8 cellular contexts compared by ENCODE assay signal in genomic region chr13:23466144-23467002, GRCh38. TPM values are rescaled to one million over a fixed set of nuclear protein-coding genes. Genes with fewer than 3 reads are reported as not detected.
DNase-seq lines count a peak whose midpoint lies in the region; ATAC-seq and TF ChIP-seq lines count a peak whose summit lies in the region.

No MANE protein-coding gene starts in this region.

- H3K36me3 Mint-ChIP-seq in GM23338 (ENCODE audit: low read depth): no peaks in the 10 kb centered on the region

- no peaks in the 10 kb centered on the region for H4K20me1 ChIP-seq in GM23338 (replicated peaks; ENCODE audit: insufficient read depth)

- no peak overlapping the region for H3K27ac ChIP-seq in GM23338 (ENCODE audit: low read depth)

- H3K9ac ChIP-seq in ES-I3 (ENCODE audit: low read depth, low read length): peak overlapping the region; percentile 50; the same call in 1 of the 2 replicates
- H3K9ac ChIP-seq in adipocyte (ENCODE audit: low read length): peak overlapping the region; percentile 84

- H3K4me1 Mint-ChIP-seq in GM23338: peaks cover 24% of the 10 kb centered on the region

- no peaks in the 10 kb centered on the region for H3K79me2 ChIP-seq in GM23338 (replicated peaks; ENCODE audit: insufficient read depth)

- H3K27me3 Mint-ChIP-seq in GM23338 (ENCODE audit: insufficient read depth, low read depth, poor library complexity): peaks cover 17% of the 10 kb centered on the region

- H3K27ac Mint-ChIP-seq in GM23338: no peak overlapping the region

- H3K9me3 Mint-ChIP-seq in GM23338: no peaks in the 10 kb centered on the region

- H3K36me3 ChIP-seq in ES-I3 (ENCODE audit: insufficient read depth, low read length) (no peaks in the 10 kb centered on the region), GM23338 (ENCODE audit: insufficient read depth) (no peaks in the 10 kb centered on the region), adipocyte (ENCODE audit: control insufficient read depth, insufficient read depth, low read length, severe bottlenecking) (no peaks in the 10 kb centered on the region)

- H3K4me1 ChIP-seq in ES-I3 (ENCODE audit: insufficient read depth, low read length) (0 out of 2 replicates have a peak, but pooled peaks cover 6% of the 10 kb centered on the region), GM23338 (ENCODE audit: insufficient read depth) (peaks cover 24% of the 10 kb centered on the region), adipocyte (ENCODE audit: control insufficient read depth, insufficient read depth, low read length) (peaks cover 6% of the 10 kb centered on the region)

- H3K9me3 ChIP-seq in ES-I3 (ENCODE audit: control insufficient read depth, insufficient read depth, low read length): no peaks in the 10 kb centered on the region
- no peaks in the 10 kb centered on the region for H3K9me3 ChIP-seq in adipocyte (ENCODE audit: control insufficient read depth, low read length)

- H3F3A ChIP-seq in GM23338 (replicated peaks; ENCODE audit: low read depth): no peaks in the 10 kb centered on the region

- DNase-seq in GM23338 (ENCODE audit: low spot score) (peak; percentile 85), SW 1271 (lab: John Stamatoyannopoulos, UW) (peak; percentile 4 to 69), adipocyte (ENCODE audit: low read depth) (peak; percentile 91), cardiac septum (ENCODE audit: low spot score) (peak; percentile 86), posterior vena cava (ENCODE audit: low spot score) (peak; percentile 86), ureter (ENCODE audit: low spot score) (peak; percentile 80)

- TF ChIP-seq CTCF in GM23338 (conservative IDR thresholded peaks at IDR 0.05; ENCODE audit: low read depth in 2 of 2) (peak; percentile 67 to 76), LNCAP (IDR thresholded peaks at IDR 0.05) (peak; percentile 55)

- H3K4me3 ChIP-seq in GM23338 (peak overlapping the region; percentile 52), adipocyte (ENCODE audit: low read length) (peak overlapping the region; percentile 78)

- peak overlapping the region; percentile 99 for H2AFZ ChIP-seq in GM23338

- H3K4me3 Mint-ChIP-seq in GM23338: peak overlapping the region; percentile 70

- peak; percentile 91 for ATAC-seq in GM23338

- peaks cover 20% of the 10 kb centered on the region for H3K27me3 ChIP-seq in GM23338 (ENCODE audit: insufficient read depth)
- peaks cover 11% of the 10 kb centered on the region for H3K27me3 ChIP-seq in adipocyte (replicated peaks; ENCODE audit: control insufficient read depth, insufficient read depth, low read length)

- H3K9me2 ChIP-seq in GM23338 (ENCODE audit: insufficient read depth): no peaks in the 10 kb centered on the region

- H3K4me2 ChIP-seq in GM23338: peak overlapping the region; percentile 79

- intact Hi-C loops in cardiac septum (cut with DNase I) (loop anchor here (2.0 to 10.0 kb wide), 7 partner anchors 34 to 421 kb away; partner anchors contain the start of genes MIPEP and SACS), posterior vena cava (cut with DNase I) (loop anchor here (5.0 kb wide), 1 partner anchor 406 kb away; no protein-coding TSS in a partner anchor)

TF ChIP-seq in GM23338, 12 proteins besides CTCF, POLR2A, EP300 and RAD21:
- TF ChIP-seq NANOG (IDR thresholded peaks at IDR 0.05; ENCODE audit: borderline replicate concordance) (no peak), CREB1 (CRISPR knock-in tag; IDR thresholded peaks at IDR 0.05; ENCODE audit: low read depth) (no peak), EZH2 (IDR thresholded peaks at IDR 0.05; ENCODE audit: low read depth, unreplicated experiment) (peak; percentile 14)

RNA-seq across cellular contexts. Expression of gene SACS, which starts 32.9 kb away (rescaled TPM):
- 58.7 and 60.6 TPM in 2 replicates for total RNA-seq in GM23338 (2014; rRNA removed; shearing (Covaris generic))
- polyA plus RNA-seq in GM23338 (2016; fragmentation: Nextera tagmentation; extraction: Ambion mirVana): 13.0 and 13.8 TPM in 2 replicates
- total RNA-seq in cardiac septum (29.4 TPM), posterior vena cava (10 to 100 TPM; 32.6 to 61.2 TPM), ureter (16.2 TPM)

Comparison
In these comparisons a context has a peak if more than half of its experiments do, and no peak if none do; other contexts are left out.
1. DNase-seq: peak in every context shown above with its lines; median percentile 91 in adipocyte; 86 in cardiac septum; 86 in posterior vena cava; 85 in GM23338; 80 in ureter; 36 in SW 1271.